9 cellular contexts compared by ENCODE assay signal in genomic region chr3:155737844-155738460, GRCh38. TPM values are rescaled to one million over a fixed set of nuclear protein-coding genes. Genes with fewer than 3 reads are reported as not detected.
DNase-seq lines count a peak whose midpoint lies in the region; ATAC-seq, FAIRE-seq and TF ChIP-seq lines count a peak whose summit lies in the region.
"Had no signal": no experiment of that assay in that cellular context is flagged by ENCODE, and none has a peak within 500 bp of the region (broad histone marks: within the 10 kb centered on the region; RNA-seq: fewer than 3 reads in every experiment).

No MANE protein-coding gene starts in this region.

- DNase-seq in SIG-M5 treated with dmso at 0.1 percent for 504 hours (lab: John Stamatoyannopoulos, UW; ENCODE audit: unreplicated experiment) (peak; percentile 68), frontal cortex (ENCODE audit: low spot score in 2 of 2) (no peak), NCI-H2227 (lab: John Stamatoyannopoulos, UW; ENCODE audit: unreplicated experiment) (no peak), NCI-H2081 treated with DMSO at 0.1 percent for 48 hours (lab: John Stamatoyannopoulos, UW) (no peak)
- DNase-seq in stimulated activated CD4-positive, alpha-beta T cell treated with anti-CD3 and anti-CD28 coated beads, Interleukin-2, amount 100 ng/mL, for 48 hours: no peak

- no peak overlapping the region for H3K4me2 ChIP-seq in parathyroid adenoma (ENCODE audit: low read length)

- peaks cover 2% of the 10 kb centered on the region for H3K79me2 ChIP-seq in parathyroid adenoma

- TF ChIP-seq CTCF in parathyroid adenoma (IDR thresholded peaks at IDR 0.05): no peak

- H3K36me3 ChIP-seq in parathyroid adenoma (ENCODE audit: control insufficient read depth, insufficient read depth, low read length): no peaks in the 10 kb centered on the region

- H3K9me3 ChIP-seq in parathyroid adenoma (ENCODE audit: control insufficient read depth, low read length): no peaks in the 10 kb centered on the region

- H3K4me3 ChIP-seq in parathyroid adenoma (ENCODE audit: low read depth, low read length): no peak overlapping the region

- FAIRE-seq in frontal cortex (lab: Jason Lieb, UNC): no peak

- no peak overlapping the region for H3K27ac ChIP-seq in parathyroid adenoma

- peaks cover 17% of the 10 kb centered on the region for H3K4me1 ChIP-seq in parathyroid adenoma

- H2AFZ ChIP-seq in parathyroid adenoma: peak overlapping the region; percentile 19

- no peak overlapping the region for H3K9ac ChIP-seq in parathyroid adenoma

- ATAC-seq in GM19328 (IDR thresholded peaks at IDR 0.05; ENCODE audit: unreplicated experiment): peak; percentile 45
- peak; percentile 96 for ATAC-seq in HG03108 (IDR thresholded peaks at IDR 0.05; ENCODE audit: unreplicated experiment)

- H3K27me3 ChIP-seq in parathyroid adenoma (ENCODE audit: control insufficient read depth, insufficient read depth, low read length): no peaks in the 10 kb centered on the region

RNA-seq across cellular contexts. Expression of gene PLCH1, which starts 6.9 kb away (rescaled TPM):
- total RNA-seq in frontal cortex: 19.2 TPM
- total RNA-seq: glomerular endothelial cell had no signal
